Comparison of ENCODE assay signal across 1 cellular context in genomic region chr17:40551874-40552768, GRCh38.
TF ChIP-seq lines count a peak whose summit lies in the region.

No MANE protein-coding gene starts in this region.

TF ChIP-seq in HepG2, 621 proteins besides CTCF, POLR2A, EP300 and RAD21 (continued from another document):
- TF ChIP-seq ZBTB10 (CRISPR knock-in tag; IDR thresholded peaks at IDR 0.05; ENCODE audit: borderline replicate concordance): peak; percentile 84
- TF ChIP-seq MEIS2 (CRISPR knock-in tag; IDR thresholded peaks at IDR 0.05): peak; percentile 84
- TF ChIP-seq ZNF276 (CRISPR knock-in tag; IDR thresholded peaks at IDR 0.05; ENCODE audit: low read depth): no peak
- no peak for TF ChIP-seq MIER2 (CRISPR knock-in tag; IDR thresholded peaks at IDR 0.05)
